In the genomic region with DNA sequence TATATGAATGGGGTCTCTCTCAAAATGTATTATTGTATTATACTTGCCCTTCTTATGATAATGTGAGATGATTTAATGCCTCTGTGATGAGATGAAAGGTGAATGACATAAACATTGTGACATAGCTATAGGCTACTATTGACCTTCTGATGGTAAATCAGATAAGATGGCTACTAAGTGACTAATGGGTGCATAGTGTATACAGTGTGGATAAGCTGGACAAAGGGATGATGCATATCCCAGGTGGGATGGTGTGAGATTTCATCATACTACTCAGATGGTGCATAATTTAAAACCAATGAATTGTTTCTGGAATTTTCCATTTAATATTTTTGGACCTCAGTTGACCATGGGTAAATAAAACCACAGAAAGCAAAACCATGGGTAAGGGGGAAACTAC, we compare ENCODE assay signal across 1 cellular context.
TF ChIP-seq lines count a peak whose summit lies in the region.

No MANE protein-coding gene starts in this region.

TF ChIP-seq in endothelial cell of umbilical vein, 7 proteins besides CTCF, POLR2A, EP300 and RAD21:
- TF ChIP-seq GATA2 (IDR thresholded peaks at IDR 0.05; ENCODE audit: insufficient read depth, insufficient read length, low read depth, low read length), result peak; percentile 48
- no peak for TF ChIP-seq POLR2AphosphoS5 (IDR thresholded peaks at IDR 0.05; ENCODE audit: insufficient read depth, low read depth, low read length)
